In genomic region chr14:104249706-104250105, GRCh38 we compare ENCODE assay signal across 18 cellular contexts.
DNase-seq lines count a peak whose midpoint lies in the region; TF ChIP-seq lines count a peak whose summit lies in the region.
"Had no signal": no experiment of that assay in that cellular context is flagged by ENCODE, and none has a peak within 500 bp of the region (broad histone marks: within the 10 kb centered on the region; RNA-seq: fewer than 3 reads in every experiment).

No MANE protein-coding gene starts in this region.

- H3K27me3 Mint-ChIP-seq in activated naive CD4-positive, alpha-beta T cell treated with anti-CD3 and anti-CD28 coated beads, Interleukin-2, amount 10 ng/mL, durations not matched to agents 7 days and 5 days: peaks cover 1% of the 10 kb centered on the region
- no peaks in the 10 kb centered on the region for H3K27me3 Mint-ChIP-seq in osteocyte (ENCODE audit: unreplicated experiment)

- DNase-seq in activated naive CD4-positive, alpha-beta T cell treated with anti-CD3 and anti-CD28 coated beads, Interleukin-2, amount 10 ng/mL, durations not matched to agents 7 days and 5 days: peak; percentile 11
- no peak for DNase-seq in activated naive CD4-positive, alpha-beta T cell treated with anti-CD3 and anti-CD28 coated beads, Interleukin-2, amount 50 U/mL, for 16 hours
- DNase-seq in coronary artery (ENCODE audit: low spot score) (peak; percentile 56), osteocyte (ENCODE audit: extremely low spot score, unreplicated experiment) (peak; percentile 78), KG1 (lab: John Stamatoyannopoulos, UW) (no peak), GM19238 (ENCODE audit: insufficient read length, low spot score) (no peak), SW 1271 (lab: John Stamatoyannopoulos, UW) (no peak)
- DNase-seq: C1 segment of cervical spinal cord; DMS79; KBM-7; NCI-H1105 treated with DMSO at 0.1 percent for 48 hours; NCI-H1694; NCI-H2081 treated with DMSO at 0.1 percent for 48 hours; NCI-H446 treated with DMSO at 0.1 percent for 48 hours; NCI-H748 treated with DMSO at 0.1 percent for 48 hours; NK-92 treated with Interleukin-12 subunit alpha and Interleukin-12 subunit beta, amount 100 ng/mL, for 24 hours had no signal

- no peaks in the 10 kb centered on the region for H3K36me3 Mint-ChIP-seq in activated naive CD4-positive, alpha-beta T cell treated with anti-CD3 and anti-CD28 coated beads, Interleukin-2, amount 10 ng/mL, durations not matched to agents 7 days and 5 days
- no peaks in the 10 kb centered on the region for H3K36me3 Mint-ChIP-seq in osteocyte (ENCODE audit: unreplicated experiment)

- no peak overlapping the region for H3K4me3 Mint-ChIP-seq in activated naive CD4-positive, alpha-beta T cell treated with anti-CD3 and anti-CD28 coated beads, Interleukin-2, amount 10 ng/mL, durations not matched to agents 7 days and 5 days
- no peak overlapping the region for H3K4me3 Mint-ChIP-seq in osteocyte (ENCODE audit: unreplicated experiment)
- H3K4me3 Mint-ChIP-seq: CD8-positive, alpha-beta memory T cell had no signal

- H3K4me1 Mint-ChIP-seq in activated naive CD4-positive, alpha-beta T cell treated with anti-CD3 and anti-CD28 coated beads, Interleukin-2, amount 10 ng/mL, durations not matched to agents 7 days and 5 days: no peaks in the 10 kb centered on the region
- no peaks in the 10 kb centered on the region for H3K4me1 Mint-ChIP-seq in osteocyte (ENCODE audit: unreplicated experiment)
- H3K4me1 Mint-ChIP-seq: CD8-positive, alpha-beta memory T cell had no signal

- peaks cover 8% of the 10 kb centered on the region for H3K9me3 Mint-ChIP-seq in activated naive CD4-positive, alpha-beta T cell treated with anti-CD3 and anti-CD28 coated beads, Interleukin-2, amount 10 ng/mL, durations not matched to agents 7 days and 5 days
- H3K9me3 Mint-ChIP-seq in osteocyte (ENCODE audit: unreplicated experiment): peaks cover 5% of the 10 kb centered on the region

- CTCF ChIA-PET in activated naive CD4-positive, alpha-beta T cell treated with anti-CD3 and anti-CD28 coated beads, Interleukin-2, amount 10 ng/mL, durations not matched to agents 7 days and 5 days (lab: Charles Lee): no interaction called here

- H3K4me3 ChIP-seq in coronary artery: no peak overlapping the region
- H3K4me3 ChIP-seq: Peyer's patch had no signal

- no peak overlapping the region for H3K27ac Mint-ChIP-seq in activated naive CD4-positive, alpha-beta T cell treated with anti-CD3 and anti-CD28 coated beads, Interleukin-2, amount 10 ng/mL, durations not matched to agents 7 days and 5 days
- H3K27ac Mint-ChIP-seq in osteocyte (ENCODE audit: unreplicated experiment): no peak overlapping the region
- H3K27ac Mint-ChIP-seq: CD8-positive, alpha-beta memory T cell had no signal

- no peak overlapping the region for H3K27ac ChIP-seq in coronary artery
- H3K27ac ChIP-seq: Peyer's patch had no signal

- TF ChIP-seq CTCF in coronary artery (IDR thresholded peaks at IDR 0.05) (no peak), osteocyte (IDR thresholded peaks at IDR 0.05) (no peak)

Comparison
In these comparisons a context has a peak if more than half of its experiments do, and no peak if none do; other contexts are left out.
1. DNase-seq: peak in activated naive CD4-positive, alpha-beta T cell treated with anti-CD3 and anti-CD28 coated beads, Interleukin-2, amount 10 ng/mL, durations not matched to agents 7 days and 5 days (single experiment), coronary artery (single experiment) and osteocyte (single experiment); none in activated naive CD4-positive, alpha-beta T cell treated with anti-CD3 and anti-CD28 coated beads, Interleukin-2, amount 50 U/mL, for 16 hours (single experiment), KG1 (single experiment), GM19238 (single experiment) and SW 1271 (0 of 2).